Comparison of ENCODE assay signal across 1 cellular context in genomic region chr17:81984773-81985410, GRCh38.
TF ChIP-seq lines count a peak whose summit lies in the region.

No MANE protein-coding gene starts in this region.

TF ChIP-seq in GM12878, 131 proteins besides CTCF, POLR2A, EP300 and RAD21:
- TF ChIP-seq EGR1 (IDR thresholded peaks at IDR 0.05; ENCODE audit: borderline replicate concordance in 1 of 2, low read depth in 2 of 2, low read length in 2 of 2) = peak; percentile 10 to 51; a peak in 2 of 3 replicates
- TF ChIP-seq TCF7 (IDR thresholded peaks at IDR 0.05; ENCODE audit: borderline replicate concordance) = no peak
- TF ChIP-seq PBX3 (IDR thresholded peaks at IDR 0.05; ENCODE audit: insufficient replicate concordance, low read depth, low read length) = peak; percentile 20
- TF ChIP-seq TARDBP (IDR thresholded peaks at IDR 0.05; ENCODE audit: borderline replicate concordance) = no peak
- no peak for TF ChIP-seq RCOR1 (conservative IDR thresholded peaks at IDR 0.05; ENCODE audit: low read depth, low read length)
- no peak for TF ChIP-seq MYC (IDR thresholded peaks at IDR 0.05; ENCODE audit: insufficient read depth, insufficient read length, insufficient replicate concordance, low read length, severe bottlenecking)
- 0 out of 2 replicates have a peak, but pooled peaks have one; percentile 73 for TF ChIP-seq TCF3 (IDR thresholded peaks at IDR 0.05; ENCODE audit: borderline replicate concordance, insufficient read depth, low read depth, low read length)
- no peak for TF ChIP-seq JUND (IDR thresholded peaks at IDR 0.05; ENCODE audit: low read depth, low read length)
- TF ChIP-seq BCL3 (IDR thresholded peaks at IDR 0.05; ENCODE audit: borderline replicate concordance, insufficient read depth, low read depth, low read length, poor library complexity, severe bottlenecking) = peak; percentile 100
